14 cellular contexts compared by ENCODE assay signal in genomic region chr3:212432-212831, GRCh38. TPM values are rescaled to one million over a fixed set of nuclear protein-coding genes. Genes with fewer than 3 reads are reported as not detected.
DNase-seq lines count a peak whose midpoint lies in the region; ATAC-seq and TF ChIP-seq lines count a peak whose summit lies in the region.
"Had no signal": no experiment of that assay in that cellular context is flagged by ENCODE, and none has a peak within 500 bp of the region (broad histone marks: within the 10 kb centered on the region; RNA-seq: fewer than 3 reads in every experiment).

No MANE protein-coding gene starts in this region.

- no peak overlapping the region for H3K4me3 Mint-ChIP-seq in CD4-positive, alpha-beta T cell

- H3K9me3 Mint-ChIP-seq in CD4-positive, alpha-beta T cell = no peaks in the 10 kb centered on the region

- CTCF ChIA-PET in CD4-positive, alpha-beta T cell (lab: Charles Lee) = no interaction called here

- no peaks in the 10 kb centered on the region for H4K20me1 ChIP-seq in smooth muscle cell (ENCODE audit: low read depth)

- no CpG with 5 or more reads among the region's 4 CpGs for WGBS in neuronal stem cell (ENCODE audit: extremely low coverage in 2 of 2, insufficient read length in 2 of 2, insufficient replicate concordance in 1 of 2), 2 donors
- WGBS in smooth muscle cell (ENCODE audit: low lambda C conversion rate) = 56% methylated on average over 4 of the region's 4 CpGs

- POLR2A ChIA-PET in CD4-positive, alpha-beta T cell (lab: Charles Lee) = no interaction called here

- H3K4me1 ChIP-seq in neuronal stem cell (ENCODE audit: control insufficient read depth in 2 of 2, insufficient read depth in 1 of 2, low read depth in 1 of 2, low read length in 2 of 2) (no peaks in the 10 kb centered on the region), smooth muscle cell (ENCODE audit: low read depth) (no peaks in the 10 kb centered on the region), upper lobe of right lung (no peaks in the 10 kb centered on the region)

- H3K18ac ChIP-seq in neuronal stem cell (ENCODE audit: low read length) = no peak overlapping the region

- H2BK15ac ChIP-seq in neuronal stem cell (ENCODE audit: low read length) = no peak overlapping the region

- no peak overlapping the region for H4K91ac ChIP-seq in neuronal stem cell (ENCODE audit: low read depth, low read length, poor library complexity)

- intact Hi-C loops in CD4-positive, alpha-beta T cell (cut with DNase I, micrococcal nuclease) = no loop called here
- intact Hi-C loops in upper lobe of right lung (cut with DNase I) = no loop called here
- intact Hi-C loops in cardiac septum (cut with DNase I) = no loop called here

- no peak overlapping the region for H2AK5ac ChIP-seq in neuronal stem cell (ENCODE audit: low read depth, low read length)

- no peaks in the 10 kb centered on the region for H3K36me3 ChIP-seq in neuronal stem cell (replicated peaks in 1 of 2; ENCODE audit: control insufficient read depth in 2 of 2, insufficient read depth in 2 of 2, low read length in 2 of 2)
- no peaks in the 10 kb centered on the region for H3K36me3 ChIP-seq in smooth muscle cell (ENCODE audit: low read depth)
- H3K36me3 ChIP-seq in upper lobe of right lung = no peaks in the 10 kb centered on the region

- H3K27me3 Mint-ChIP-seq in CD4-positive, alpha-beta T cell = no peaks in the 10 kb centered on the region

- DNase-seq in neuronal stem cell (ENCODE audit: low spot score) (no peak), smooth muscle cell (lab: John Stamatoyannopoulos, UW; ENCODE audit: unreplicated experiment) (no peak), upper lobe of right lung (no peak), cardiac septum (ENCODE audit: low spot score) (no peak)
- DNase-seq in CD4-positive, alpha-beta T cell = no peak
- DNase-seq: activated CD4-positive, alpha-beta T cell treated with anti-CD3 and anti-CD28 coated beads for 4 hours; DMS153; GM23248; NCI-H524 had no signal

- no peaks in the 10 kb centered on the region for H3K79me2 ChIP-seq in smooth muscle cell (ENCODE audit: low read depth)

- H3K36me3 Mint-ChIP-seq in CD4-positive, alpha-beta T cell (ENCODE audit: low read depth) = no peaks in the 10 kb centered on the region
- H3K36me3 Mint-ChIP-seq: activated naive CD4-positive, alpha-beta T cell treated with anti-CD3 and anti-CD28 coated beads, Interleukin-2, amount 50 U/mL, for 72 hours had no signal

- H3K9me3 ChIP-seq in neuronal stem cell (replicated peaks in 1 of 2; ENCODE audit: control insufficient read depth in 2 of 2, insufficient read depth in 1 of 2, low read depth in 1 of 2, low read length in 2 of 2) (no peaks in the 10 kb centered on the region), smooth muscle cell (replicated peaks; ENCODE audit: low read depth) (no peaks in the 10 kb centered on the region), upper lobe of right lung (no peaks in the 10 kb centered on the region)
- H3K9me3 ChIP-seq in CD4-positive, alpha-beta T cell (ENCODE audit: control insufficient read depth, low read length) = no peaks in the 10 kb centered on the region

- H3K79me1 ChIP-seq in neuronal stem cell (ENCODE audit: low read depth, low read length) = no peaks in the 10 kb centered on the region

- H2BK12ac ChIP-seq in neuronal stem cell (ENCODE audit: low read length) = no peak overlapping the region

- no peak overlapping the region for H3K4ac ChIP-seq in neuronal stem cell (ENCODE audit: low read length)

- H3K27ac ChIP-seq in neuronal stem cell (replicated peaks; ENCODE audit: low read length) (no peak overlapping the region), smooth muscle cell (ENCODE audit: low read depth) (no peak overlapping the region), upper lobe of right lung (no peak overlapping the region)
- no peak overlapping the region for H3K27ac ChIP-seq in CD4-positive, alpha-beta T cell (ENCODE audit: low read depth, low read length)
- H3K27ac ChIP-seq: GM23248 had no signal

- no peak overlapping the region for H3K4me2 ChIP-seq in neuronal stem cell (ENCODE audit: insufficient read depth, low read length, poor library complexity, severe bottlenecking)
- H3K4me2 ChIP-seq in smooth muscle cell = no peak overlapping the region

- no peaks in the 10 kb centered on the region for H3F3A ChIP-seq in smooth muscle cell (ENCODE audit: low read depth)

- H3K4me3 ChIP-seq in neuronal stem cell (ENCODE audit: low read length in 2 of 2) (no peak overlapping the region), smooth muscle cell (no peak overlapping the region), upper lobe of right lung (no peak overlapping the region)
- H3K4me3 ChIP-seq: GM23248 had no signal

- H3K27me3 ChIP-seq in neuronal stem cell (ENCODE audit: control insufficient read depth in 3 of 3, insufficient read depth in 3 of 3, low read depth in 1 of 3, low read length in 3 of 3) = no peaks in the 10 kb centered on the region
- H3K27me3 ChIP-seq in smooth muscle cell (ENCODE audit: low read depth) = peaks cover 7% of the 10 kb centered on the region
- H3K27me3 ChIP-seq in CD4-positive, alpha-beta T cell (ENCODE audit: control insufficient read depth, insufficient read depth, low read length) = no peaks in the 10 kb centered on the region
- H3K27me3 ChIP-seq in upper lobe of right lung = no peaks in the 10 kb centered on the region

- H2BK120ac ChIP-seq in neuronal stem cell (ENCODE audit: low read depth, low read length) = no peak overlapping the region

- no peak for TF ChIP-seq CTCF in smooth muscle cell (IDR thresholded peaks at IDR 0.05; ENCODE audit: borderline replicate concordance, insufficient read depth, poor library complexity, severe bottlenecking)
- no peak for TF ChIP-seq CTCF in CD4-positive, alpha-beta T cell (IDR thresholded peaks at IDR 0.05)
- TF ChIP-seq CTCF in upper lobe of right lung (IDR thresholded peaks at IDR 0.05) = no peak

- no peak overlapping the region for H3K27ac Mint-ChIP-seq in CD4-positive, alpha-beta T cell
- H3K27ac Mint-ChIP-seq: activated naive CD4-positive, alpha-beta T cell treated with anti-CD3 and anti-CD28 coated beads, Interleukin-2, amount 50 U/mL, for 72 hours had no signal

- H2AFZ ChIP-seq in neuronal stem cell (ENCODE audit: low read length) (peak overlapping the region; percentile 28), smooth muscle cell (ENCODE audit: low read depth) (no peak overlapping the region)
- H2AFZ ChIP-seq: GM23248 had no signal

- H2BK5ac ChIP-seq in neuronal stem cell (ENCODE audit: low read length) = no peak overlapping the region

- no peak overlapping the region for H3K23ac ChIP-seq in neuronal stem cell (ENCODE audit: low read depth, low read length, poor library complexity)

- no peaks in the 10 kb centered on the region for H3K4me1 Mint-ChIP-seq in CD4-positive, alpha-beta T cell (ENCODE audit: low read depth)

- H3K14ac ChIP-seq in neuronal stem cell (ENCODE audit: low read length) = no peak overlapping the region

- H4K8ac ChIP-seq in neuronal stem cell (ENCODE audit: low read depth, low read length) = no peak overlapping the region

- ATAC-seq in GM19043 (IDR thresholded peaks at IDR 0.05; ENCODE audit: low read depth, unreplicated experiment) = peak; percentile 79
- ATAC-seq in HG02623 (IDR thresholded peaks at IDR 0.05; ENCODE audit: unreplicated experiment) = peak; percentile 92
- peak; percentile 98 for ATAC-seq in HG03378 (IDR thresholded peaks at IDR 0.05; ENCODE audit: unreplicated experiment)
- no peak for ATAC-seq in CD4-positive, alpha-beta T cell (ENCODE audit: poor library complexity)
- ATAC-seq in upper lobe of right lung = no peak
- ATAC-seq: activated naive CD4-positive, alpha-beta T cell treated with anti-CD3 and anti-CD28 coated beads, Interleukin-2, amount 50 U/mL, for 72 hours had no signal

- H3K9ac ChIP-seq in neuronal stem cell (ENCODE audit: low read depth, low read length, poor library complexity) = no peak overlapping the region
- H3K9ac ChIP-seq in smooth muscle cell (ENCODE audit: low read depth) = no peak overlapping the region
- H3K9ac ChIP-seq: GM23248 had no signal

RNA-seq across cellular contexts. Expression of gene CHL1, which starts 15.9 kb away (rescaled TPM):
- polyA plus RNA-seq in neuronal stem cell (2013, experiment 1 of 2) = 1.9 TPM
- polyA plus RNA-seq in neuronal stem cell (2013, experiment 2 of 2) = 1.7 TPM
- total RNA-seq in smooth muscle cell = not detected in 2 replicates
- not detected in 2 replicates for polyA plus RNA-seq in smooth muscle cell
- not detected for total RNA-seq in CD4-positive, alpha-beta T cell
- 16.0 TPM for total RNA-seq in upper lobe of right lung
- 2.5 TPM for total RNA-seq in cardiac septum
- total RNA-seq: activated naive CD4-positive, alpha-beta T cell treated with anti-CD3 and anti-CD28 coated beads, Interleukin-2, amount 50 U/mL, for 72 hours; GM23248; lung microvascular endothelial cell had no signal
- polyA plus RNA-seq: GM23248 had no signal

Comparison
In these comparisons a context has a peak if more than half of its experiments do, and no peak if none do; other contexts are left out.
1. ATAC-seq: peak in GM19043 (single experiment), HG02623 (single experiment) and HG03378 (single experiment); none in CD4-positive, alpha-beta T cell (single experiment) and upper lobe of right lung (single experiment).